7 cellular contexts compared by ENCODE assay signal in genomic region chr5:104412649-104413240, GRCh38.
DNase-seq lines count a peak whose midpoint lies in the region; ATAC-seq and TF ChIP-seq lines count a peak whose summit lies in the region.

No MANE protein-coding gene starts in this region.

- H3K4me1 ChIP-seq in OCI-LY1 (ENCODE audit: insufficient read depth, low read length, severe bottlenecking) = peaks cover 7% of the 10 kb centered on the region
- H3K4me1 ChIP-seq in fibroblast of lung (ENCODE audit: control insufficient read depth, extremely low read depth, insufficient read depth, low read length) = no peaks in the 10 kb centered on the region
- no peaks in the 10 kb centered on the region for H3K4me1 ChIP-seq in Karpas-422 (ENCODE audit: low read length)

- H3K36me3 ChIP-seq in OCI-LY1 (ENCODE audit: insufficient read depth, low read length) = no peaks in the 10 kb centered on the region
- H3K36me3 ChIP-seq in fibroblast of lung (ENCODE audit: control insufficient read depth, insufficient read depth, low read length) = no peaks in the 10 kb centered on the region
- H3K36me3 ChIP-seq in Karpas-422 (ENCODE audit: insufficient read depth, low read length) = no peaks in the 10 kb centered on the region

- peak; percentile 51; the same call in 1 of the 2 replicates for TF ChIP-seq CTCF in GM12875 (IDR thresholded peaks at IDR 0.05; ENCODE audit: borderline replicate concordance, insufficient read depth, low read depth, low read length)
- TF ChIP-seq CTCF in OCI-LY1 (IDR thresholded peaks at IDR 0.05; ENCODE audit: low read length) = peak; percentile 69
- peak; percentile 32 to 80 for TF ChIP-seq CTCF in fibroblast of lung (conservative IDR thresholded peaks at IDR 0.05 in 1 of 2, IDR thresholded peaks at IDR 0.05 in 1 of 2; ENCODE audit: low read depth in 1 of 2, low read length in 2 of 2)

- H3K9me3 ChIP-seq in OCI-LY1 (ENCODE audit: low read length) = no peaks in the 10 kb centered on the region
- no peaks in the 10 kb centered on the region for H3K9me3 ChIP-seq in fibroblast of lung (ENCODE audit: control insufficient read depth, insufficient read depth, low read depth, low read length)
- H3K9me3 ChIP-seq in Karpas-422 (ENCODE audit: low read length) = peaks cover 19% of the 10 kb centered on the region

- H2AFZ ChIP-seq in OCI-LY1 (ENCODE audit: low read length) (no peak overlapping the region), fibroblast of lung (ENCODE audit: low read length) (no peak overlapping the region), Karpas-422 (ENCODE audit: low read length) (no peak overlapping the region)

- H3K9ac ChIP-seq in OCI-LY1 (ENCODE audit: low read length) (no peak overlapping the region), fibroblast of lung (ENCODE audit: insufficient read depth, low read length) (no peak overlapping the region), Karpas-422 (ENCODE audit: low read length) (no peak overlapping the region)

- H3K4me3 ChIP-seq in GM12875 (ENCODE audit: low read depth, low read length) (no peak overlapping the region), OCI-LY1 (ENCODE audit: low read depth, low read length, poor library complexity, severe bottlenecking) (no peak overlapping the region), fibroblast of lung (replicated peaks in 1 of 4; ENCODE audit: control extremely low read depth in 1 of 4, insufficient read depth in 1 of 4, low read depth in 3 of 4, low read length in 4 of 4) (no peak overlapping the region), Karpas-422 (ENCODE audit: low read length) (no peak overlapping the region)

- H3K27me3 ChIP-seq in OCI-LY1 (ENCODE audit: insufficient read depth, low read length) = no peaks in the 10 kb centered on the region
- no peaks in the 10 kb centered on the region for H3K27me3 ChIP-seq in fibroblast of lung (ENCODE audit: control insufficient read depth, insufficient read depth, low read length)
- no peaks in the 10 kb centered on the region for H3K27me3 ChIP-seq in Karpas-422 (ENCODE audit: low read length)

- H3K4me2 ChIP-seq in OCI-LY1 (ENCODE audit: low read length) (no peak overlapping the region), fibroblast of lung (ENCODE audit: extremely low read depth, insufficient read depth, low read length) (no peak overlapping the region), Karpas-422 (ENCODE audit: low read depth, low read length, poor library complexity, severe bottlenecking) (no peak overlapping the region)

- H3K27ac ChIP-seq in OCI-LY1 (ENCODE audit: low read depth, low read length, poor library complexity, severe bottlenecking) = no peak overlapping the region
- H3K27ac ChIP-seq in fibroblast of lung (ENCODE audit: insufficient read depth, low read length) = no peak overlapping the region
- H3K27ac ChIP-seq in Karpas-422 (ENCODE audit: low read length) = no peak overlapping the region

- peak; percentile 79 for ATAC-seq in HG02642 (IDR thresholded peaks at IDR 0.05; ENCODE audit: poor library complexity, unreplicated experiment)
- no peak for ATAC-seq in GM21526 (IDR thresholded peaks at IDR 0.05; ENCODE audit: low FRiP score, unreplicated experiment)
- ATAC-seq in GM18907 (IDR thresholded peaks at IDR 0.05; ENCODE audit: unreplicated experiment) = no peak

- H3K9me2 ChIP-seq in OCI-LY1 (ENCODE audit: low read depth, low read length) (no peaks in the 10 kb centered on the region), Karpas-422 (replicated peaks; ENCODE audit: insufficient read depth, low read length) (no peaks in the 10 kb centered on the region)

- H3K79me2 ChIP-seq in OCI-LY1 (ENCODE audit: insufficient read depth, low read length) (no peaks in the 10 kb centered on the region), fibroblast of lung (ENCODE audit: control insufficient read depth, insufficient read depth, low read length) (no peaks in the 10 kb centered on the region), Karpas-422 (ENCODE audit: low read length) (no peaks in the 10 kb centered on the region)

- H3F3A ChIP-seq in OCI-LY1 (ENCODE audit: insufficient read depth, low read length) = no peaks in the 10 kb centered on the region

- peak; percentile 42 to 48 for DNase-seq in fibroblast of lung (ENCODE audit: low read depth in 2 of 2)
- DNase-seq in Karpas-422 = no peak

- H4K20me1 ChIP-seq in OCI-LY1 (ENCODE audit: insufficient read depth, low read length) (no peaks in the 10 kb centered on the region), fibroblast of lung (ENCODE audit: control insufficient read depth, extremely low read depth, insufficient read depth, low read length) (no peaks in the 10 kb centered on the region), Karpas-422 (ENCODE audit: insufficient read depth, low read depth, low read length) (no peaks in the 10 kb centered on the region)
